6 cellular contexts compared by ENCODE assay signal in genomic region chr11:71554996-71555395, GRCh38. TPM values are rescaled to one million over a fixed set of nuclear protein-coding genes. Genes with fewer than 3 reads are reported as not detected.
"Had no signal": no experiment of that assay in that cellular context is flagged by ENCODE, and none has a peak within 500 bp of the region (broad histone marks: within the 10 kb centered on the region; RNA-seq: fewer than 3 reads in every experiment).

No MANE protein-coding gene starts in this region.

- H3K4me3 ChIP-seq: GM23338 had no signal

- H3K4me2 ChIP-seq: GM23338 had no signal

- H2AFZ ChIP-seq: GM23338 had no signal

- ATAC-seq: GM23338 had no signal

- DNase-seq: H9, HCEC 1CT had no signal

RNA-seq across cellular contexts. Expression of gene KRTAP5-9, which starts 6.8 kb away (rescaled TPM):
- total RNA-seq: GM23338, H1, H9, HT-29 had no signal

RNA-seq across cellular contexts. Expression of gene KRTAP5-10, which starts 10.4 kb away (rescaled TPM):
- total RNA-seq: GM23338, H1, H9, HepG2, HT-29 had no signal

RNA-seq across cellular contexts. Expression of gene KRTAP5-8, which starts 17.2 kb away (rescaled TPM):
- total RNA-seq: GM23338, H1, H9, HepG2, HT-29 had no signal

RNA-seq across cellular contexts. Expression of gene KRTAP5-11, which starts 27.7 kb away (rescaled TPM):
- total RNA-seq: GM23338, H1, H9, HepG2, HT-29 had no signal

RNA-seq across cellular contexts. Expression of gene KRTAP5-7, which starts 27.9 kb away (rescaled TPM):
- total RNA-seq: GM23338, H1, H9, HepG2, HT-29 had no signal
